ENCODE assay signal across 15 cellular contexts in genomic region chr10:75195035-75195763, GRCh38. TPM values are rescaled to one million over a fixed set of nuclear protein-coding genes. Genes with fewer than 3 reads are reported as not detected.
A peak's percentile ranks its signal among the peaks of the same experiment; 100 is the strongest.
DNase-seq lines count a peak whose midpoint lies in the region; ATAC-seq and TF ChIP-seq lines count a peak whose summit lies in the region.
"Had no signal": no experiment of that assay in that cellular context is flagged by ENCODE, and none has a peak within 500 bp of the region (broad histone marks: within the 10 kb centered on the region; RNA-seq: fewer than 3 reads in every experiment).

No MANE protein-coding gene starts in this region.

- H3K27me3 ChIP-seq in Panc1 (ENCODE audit: control insufficient read depth, insufficient read depth, low read length), result no peaks in the 10 kb centered on the region

- in situ Hi-C loops in Panc1 (cut with HindIII; ENCODE audit: low pct_unique_long_range_greater_than_20kb, low sequenced_read_pairs), result no loop called here

- POLR2A ChIA-PET in Panc1 (lab: Charles Lee), result no interaction called here
- POLR2A ChIA-PET in activated CD4-positive, alpha-beta T cell treated with anti-CD3 and anti-CD28 coated beads for 36 hours (lab: Charles Lee), result interaction anchor here (0.7 kb wide), 1 partner anchor 505 kb away, joined by 6 read pairs; no protein-coding TSS in a partner anchor

- no peaks in the 10 kb centered on the region for H3K27me3 Mint-ChIP-seq in neural crest cell (ENCODE audit: low read depth)
- no peaks in the 10 kb centered on the region for H3K27me3 Mint-ChIP-seq in activated CD4-positive, alpha-beta T cell treated with anti-CD3 and anti-CD28 coated beads for 36 hours
- H3K27me3 Mint-ChIP-seq: activated naive CD4-positive, alpha-beta T cell treated with anti-CD3 and anti-CD28 coated beads, Interleukin-2, amount 50 U/mL, for 24 hours; IgD-negative memory B cell had no signal

- H3K9me3 ChIP-seq in Panc1 (ENCODE audit: control insufficient read depth, insufficient read depth, low read depth, low read length), result no peaks in the 10 kb centered on the region

- TF ChIP-seq CTCF in AG09319 (IDR thresholded peaks at IDR 0.05; ENCODE audit: low read depth, low read length) (no peak), Panc1 (IDR thresholded peaks at IDR 0.05) (no peak), neural crest cell (conservative IDR thresholded peaks at IDR 0.05) (no peak)

- H3K4me3 Mint-ChIP-seq in neural crest cell, result no peak overlapping the region
- no peak overlapping the region for H3K4me3 Mint-ChIP-seq in activated CD4-positive, alpha-beta T cell treated with anti-CD3 and anti-CD28 coated beads for 36 hours
- H3K4me3 Mint-ChIP-seq: activated naive CD4-positive, alpha-beta T cell treated with anti-CD3 and anti-CD28 coated beads, Interleukin-2, amount 50 U/mL, for 24 hours; IgD-negative memory B cell had no signal

- DNase-seq in AG09319 (ENCODE audit: extremely low read depth, low read depth), result peak; percentile 62
- DNase-seq in Panc1 (ENCODE audit: low read depth, low spot score), result no peak
- peak; percentile 49 for DNase-seq in dedifferentiated amniotic fluid mesenchymal stem cell (ENCODE audit: extremely low spot score)
- no peak for DNase-seq in neural crest cell (ENCODE audit: low read depth, low spot score)
- DNase-seq in activated CD4-positive, alpha-beta T cell treated with anti-CD3 and anti-CD28 coated beads for 36 hours, result no peak
- no peak for DNase-seq in activated CD4-positive, CD25-positive, alpha-beta regulatory T cell treated with anti-CD3 and anti-CD28 coated beads, Interleukin-2, amount 50 U/mL, for 72 hours
- no peak for DNase-seq in dermis blood vessel endothelial cell
- DNase-seq in ecto neural progenitor cell (ENCODE audit: low spot score), result no peak
- DNase-seq: C1 segment of cervical spinal cord, mammary epithelial cell, NCI-H774, occipital lobe, SHP77 had no signal

- intact Hi-C loops in Panc1 (cut with micrococcal nuclease; ENCODE audit: unreplicated experiment), result no loop called here
- intact Hi-C loops in activated CD4-positive, alpha-beta T cell treated with anti-CD3 and anti-CD28 coated beads for 36 hours (cut with DNase I, micrococcal nuclease), result no loop called here

- H3K27ac Mint-ChIP-seq in neural crest cell (ENCODE audit: unreplicated experiment), result peak overlapping the region; percentile 58
- H3K27ac Mint-ChIP-seq in activated CD4-positive, alpha-beta T cell treated with anti-CD3 and anti-CD28 coated beads for 36 hours, result no peak overlapping the region
- H3K27ac Mint-ChIP-seq: activated naive CD4-positive, alpha-beta T cell treated with anti-CD3 and anti-CD28 coated beads, Interleukin-2, amount 50 U/mL, for 24 hours; IgD-negative memory B cell had no signal

- H3K36me3 Mint-ChIP-seq in neural crest cell (ENCODE audit: low read depth), result peaks cover 3% of the 10 kb centered on the region
- H3K36me3 Mint-ChIP-seq in activated CD4-positive, alpha-beta T cell treated with anti-CD3 and anti-CD28 coated beads for 36 hours (ENCODE audit: low read depth), result no peaks in the 10 kb centered on the region
- H3K36me3 Mint-ChIP-seq: activated naive CD4-positive, alpha-beta T cell treated with anti-CD3 and anti-CD28 coated beads, Interleukin-2, amount 50 U/mL, for 24 hours had no signal

- peaks cover 9% of the 10 kb centered on the region for H3K4me1 ChIP-seq in Panc1 (ENCODE audit: control insufficient read depth, insufficient read depth, low read length)

- H3K9me3 Mint-ChIP-seq in neural crest cell, result peaks cover 2% of the 10 kb centered on the region
- no peaks in the 10 kb centered on the region for H3K9me3 Mint-ChIP-seq in activated CD4-positive, alpha-beta T cell treated with anti-CD3 and anti-CD28 coated beads for 36 hours (ENCODE audit: low read depth)
- H3K9me3 Mint-ChIP-seq: activated naive CD4-positive, alpha-beta T cell treated with anti-CD3 and anti-CD28 coated beads, Interleukin-2, amount 50 U/mL, for 24 hours; IgD-negative memory B cell had no signal

- H3K4me1 Mint-ChIP-seq in neural crest cell, result peaks cover 26% of the 10 kb centered on the region
- no peaks in the 10 kb centered on the region for H3K4me1 Mint-ChIP-seq in activated CD4-positive, alpha-beta T cell treated with anti-CD3 and anti-CD28 coated beads for 36 hours
- H3K4me1 Mint-ChIP-seq: activated naive CD4-positive, alpha-beta T cell treated with anti-CD3 and anti-CD28 coated beads, Interleukin-2, amount 50 U/mL, for 24 hours; IgD-negative memory B cell had no signal

- no peak overlapping the region for H3K27ac ChIP-seq in Panc1 (ENCODE audit: low read length)

- no peaks in the 10 kb centered on the region for H3K36me3 ChIP-seq in Panc1 (ENCODE audit: control insufficient read depth, insufficient read depth, low read length)

- ATAC-seq in Panc1, result peak; percentile 37; the same call in 1 of the 2 replicates
- ATAC-seq in activated CD4-positive, alpha-beta T cell treated with anti-CD3 and anti-CD28 coated beads for 36 hours, result no peak

- BruUV-seq in Panc1 (replicated peaks; lab: Mats Ljungman, UMichigan), result no TSS peak

- CTCF ChIA-PET in Panc1 (lab: Charles Lee), result interaction anchor here (1.6 kb wide), 1 partner anchor 14 kb away, joined by 4 read pairs; no protein-coding TSS in a partner anchor
- CTCF ChIA-PET in activated CD4-positive, alpha-beta T cell treated with anti-CD3 and anti-CD28 coated beads for 36 hours (lab: Charles Lee), result interaction anchor here (1.6 to 1.8 kb wide), 3 partner anchors 12 to 40 kb away, joined by 4 read pairs; partner anchors contain the start of gene COMTD1

- no peak overlapping the region for H3K4me3 ChIP-seq in Panc1 (ENCODE audit: low read depth in 2 of 2, low read length in 2 of 2)

RNA-seq across cellular contexts. Expression of gene VDAC2, which starts 15.4 kb away (rescaled TPM):
- 340 TPM for total RNA-seq in Panc1 (2021; ENCODE audit: unreplicated experiment)
- 234 TPM for polyA plus RNA-seq in Panc1 (2012; ENCODE audit: insufficient read length)
- total RNA-seq in neural crest cell, result 197 and 202 TPM in 2 replicates
- 100 to 1,000 TPM; 122 to 233 TPM for total RNA-seq in activated CD4-positive, alpha-beta T cell treated with anti-CD3 and anti-CD28 coated beads for 36 hours
- 174 and 191 TPM in 2 replicates for total RNA-seq in dermis blood vessel endothelial cell

RNA-seq across cellular contexts. Expression of gene COMTD1, which starts 40.6 kb away (rescaled TPM):
- 32.8 TPM for total RNA-seq in Panc1 (2021; ENCODE audit: unreplicated experiment)
- polyA plus RNA-seq in Panc1 (2012; ENCODE audit: insufficient read length), result 45.1 TPM
- 4.7 and 6.3 TPM in 2 replicates for total RNA-seq in neural crest cell
- 10 to 100 TPM; 28.1 to 41.0 TPM for total RNA-seq in activated CD4-positive, alpha-beta T cell treated with anti-CD3 and anti-CD28 coated beads for 36 hours
- 15.9 and 23.0 TPM in 2 replicates for total RNA-seq in dermis blood vessel endothelial cell

Comparison
In these comparisons a context has a peak if more than half of its experiments do, and no peak if none do; other contexts are left out.
1. DNase-seq: peak in AG09319 (single experiment) and dedifferentiated amniotic fluid mesenchymal stem cell (single experiment); none in Panc1 (single experiment), neural crest cell (single experiment), activated CD4-positive, alpha-beta T cell treated with anti-CD3 and anti-CD28 coated beads for 36 hours (single experiment), activated CD4-positive, CD25-positive, alpha-beta regulatory T cell treated with anti-CD3 and anti-CD28 coated beads, Interleukin-2, amount 50 U/mL, for 72 hours (single experiment), dermis blood vessel endothelial cell (single experiment) and ecto neural progenitor cell (single experiment).